11 cellular contexts compared by ENCODE assay signal in the genomic region with DNA sequence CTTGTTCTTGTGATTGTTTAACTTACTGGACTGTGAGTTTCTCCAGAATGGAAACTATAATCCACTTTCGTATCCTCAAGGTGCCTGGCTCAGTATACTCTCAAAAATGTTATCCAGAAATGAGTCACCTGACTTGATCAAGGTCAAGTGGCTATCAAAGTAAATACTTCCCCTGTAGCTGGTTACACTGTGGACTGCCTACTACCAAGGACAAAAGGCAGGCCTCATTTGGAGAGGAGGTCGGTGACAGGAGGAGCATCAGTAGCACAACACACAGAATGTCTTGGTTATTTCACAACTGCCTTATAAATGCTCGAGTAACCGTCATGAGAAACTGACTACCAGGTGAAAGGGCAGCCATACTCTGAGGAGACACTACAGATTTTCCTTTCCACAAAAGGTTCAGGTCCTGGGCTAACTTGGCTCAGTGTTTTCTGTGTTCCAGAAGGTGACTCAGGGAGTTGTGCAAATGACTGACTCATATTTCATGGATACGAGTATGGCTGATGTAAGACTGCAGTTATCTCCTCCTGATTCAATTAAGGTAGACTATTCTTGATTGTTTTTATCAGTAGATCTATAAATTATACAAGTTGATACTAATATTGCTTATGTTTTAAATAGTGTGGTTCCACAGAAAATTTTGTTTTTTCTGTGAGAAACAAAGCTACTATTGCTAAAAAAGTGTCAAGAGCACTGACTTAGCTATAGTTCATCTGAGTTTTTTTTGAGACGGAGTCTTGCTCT. TPM values are rescaled to one million over a fixed set of nuclear protein-coding genes. Genes with fewer than 3 reads are reported as not detected.
DNase-seq lines count a peak whose midpoint lies in the region; ATAC-seq, FAIRE-seq and TF ChIP-seq lines count a peak whose summit lies in the region.
"Had no signal": no experiment of that assay in that cellular context is flagged by ENCODE, and none has a peak within 500 bp of the region (broad histone marks: within the 10 kb centered on the region; RNA-seq: fewer than 3 reads in every experiment).

No MANE protein-coding gene starts in this region.

- intact Hi-C loops in mucosa of descending colon (cut with DNase I, micrococcal nuclease) (no loop called here), posterior cingulate gyrus (cut with DNase I) (loop anchor here (10.0 kb wide), 1 partner anchor 207 kb away; a partner anchor contains a TSS)

- ATAC-seq in mucosa of descending colon, result peak; percentile 15
- no peak for ATAC-seq in GM21723 (IDR thresholded peaks at IDR 0.05; ENCODE audit: unreplicated experiment)
- no peak for ATAC-seq in GM21619 (IDR thresholded peaks at IDR 0.05; ENCODE audit: unreplicated experiment)
- ATAC-seq in HG03139 (IDR thresholded peaks at IDR 0.05; ENCODE audit: unreplicated experiment), result no peak

- H3K36me3 Mint-ChIP-seq in IgD-negative memory B cell, result peaks cover 4% of the 10 kb centered on the region

- peak; percentile 43 for FAIRE-seq in bronchial epithelial cell (lab: Jason Lieb, UNC)

- peak overlapping the region in 3 of 4 donors; percentile 32 to 48 (median 33) for H3K4me3 Mint-ChIP-seq in IgD-negative memory B cell

- TF ChIP-seq CTCF in AG10803 (conservative IDR thresholded peaks at IDR 0.05; ENCODE audit: low read length) (no peak), bronchial epithelial cell (IDR thresholded peaks at IDR 0.05; ENCODE audit: insufficient read depth, low read length, severe bottlenecking) (no peak), mucosa of descending colon (IDR thresholded peaks at IDR 0.05) (no peak)

- H3K4me3 ChIP-seq in AG10803 (ENCODE audit: low read length) (no peak overlapping the region), bronchial epithelial cell (ENCODE audit: low read depth, low read length) (no peak overlapping the region), mucosa of descending colon (no peak overlapping the region)
- H3K4me3 ChIP-seq: colonic mucosa, ovary, vagina had no signal

- peaks cover 7% of the 10 kb centered on the region for H3K4me1 ChIP-seq in mucosa of descending colon (ENCODE audit: low read depth)

- H3K36me3 ChIP-seq in bronchial epithelial cell (ENCODE audit: control insufficient read depth, insufficient read depth, low read length) (no peaks in the 10 kb centered on the region), mucosa of descending colon (ENCODE audit: low read depth) (no peaks in the 10 kb centered on the region)
- H3K36me3 ChIP-seq: colonic mucosa, ovary, vagina had no signal

- no peaks in the 10 kb centered on the region for H3K9me3 Mint-ChIP-seq in IgD-negative memory B cell

- no peak overlapping the region for H3K27ac Mint-ChIP-seq in IgD-negative memory B cell

- DNase-seq in AG10803 (ENCODE audit: low read depth) (peak; percentile 79), bronchial epithelial cell (ENCODE audit: low read depth) (peak; percentile 98), mucosa of descending colon (no peak), posterior cingulate gyrus (no peak)
- DNase-seq: colonic mucosa had no signal

- H3K27me3 Mint-ChIP-seq in IgD-negative memory B cell, result no peaks in the 10 kb centered on the region

- no peaks in the 10 kb centered on the region for H3K9me3 ChIP-seq in mucosa of descending colon
- H3K9me3 ChIP-seq: colonic mucosa, ovary, vagina had no signal

- H3K4me1 Mint-ChIP-seq in IgD-negative memory B cell, result peaks cover 29 to 45% (median 38%) of the 10 kb centered on the region in 3 donors

- H3K27me3 ChIP-seq in bronchial epithelial cell (ENCODE audit: control insufficient read depth, insufficient read depth, low read length), result no peaks in the 10 kb centered on the region
- H3K27me3 ChIP-seq: colonic mucosa, ovary, vagina had no signal

RNA-seq across cellular contexts. Expression of a gene that starts 4.2 kb away (rescaled TPM):
- polyA plus RNA-seq in IgD-negative memory B cell, result 8.3 TPM
- total RNA-seq in bronchial epithelial cell (66.3 and 80.6 TPM in 2 replicates), mucosa of descending colon (10 to 100 TPM; 48.6 to 64.4 (median 51.5) TPM)

Comparison
In these comparisons a context has a peak if more than half of its experiments do, and no peak if none do; other contexts are left out.
1. DNase-seq: peak in AG10803 (single experiment) and bronchial epithelial cell (single experiment); none in mucosa of descending colon (0 of 3) and posterior cingulate gyrus (0 of 10).